In genomic region chr3:14429689-14430452, GRCh38 we compare ENCODE assay signal across 10 cellular contexts. TPM values are rescaled to one million over a fixed set of nuclear protein-coding genes. Genes with fewer than 3 reads are reported as not detected.
A peak's percentile ranks its signal among the peaks of the same experiment; 100 is the strongest.
DNase-seq lines count a peak whose midpoint lies in the region; ATAC-seq and TF ChIP-seq lines count a peak whose summit lies in the region.
"Had no signal": no experiment of that assay in that cellular context is flagged by ENCODE, and none has a peak within 500 bp of the region (broad histone marks: within the 10 kb centered on the region; RNA-seq: fewer than 3 reads in every experiment).

No MANE protein-coding gene starts in this region.

- H3K27ac Mint-ChIP-seq in activated T-cell treated with anti-CD3 and anti-CD28 coated beads, Interleukin-2, amount 50 U/mL, for 72 hours: peak overlapping the region; percentile 33
- H3K27ac Mint-ChIP-seq in T-cell: peak overlapping the region; percentile 99
- H3K27ac Mint-ChIP-seq in endodermal cell: peak overlapping the region; percentile 13
- peak overlapping the region; percentile 91 for H3K27ac Mint-ChIP-seq in stimulated activated naive B cell treated with anti-CD40 and anti-IgM and Interleukin-4, amounts not matched to agents 10 μg/mL and 1 μg/mL and 100 μg/mL, for 72 hours
- no peak overlapping the region; the same call in 1 of the 2 replicates for H3K27ac Mint-ChIP-seq in GM23338

- no peak overlapping the region for H3K9ac ChIP-seq in endodermal cell (ENCODE audit: extremely low read depth, low read length, poor library complexity, severe bottlenecking)

- CTCF ChIA-PET in T-cell (lab: Charles Lee): interaction anchor here in 1 of 2 donors (2.9 kb wide), 1 partner anchor 28 kb away, joined by 19 read pairs; the partner anchor contains the start of gene SLC6A6

- no peaks in the 10 kb centered on the region for H3K27me3 Mint-ChIP-seq in activated T-cell treated with anti-CD3 and anti-CD28 coated beads, Interleukin-2, amount 50 U/mL, for 72 hours (ENCODE audit: low read depth)
- no peaks in the 10 kb centered on the region for H3K27me3 Mint-ChIP-seq in T-cell
- no peaks in the 10 kb centered on the region for H3K27me3 Mint-ChIP-seq in endodermal cell (ENCODE audit: insufficient read depth)
- no peaks in the 10 kb centered on the region for H3K27me3 Mint-ChIP-seq in stimulated activated naive B cell treated with anti-CD40 and anti-IgM and Interleukin-4, amounts not matched to agents 10 μg/mL and 1 μg/mL and 100 μg/mL, for 72 hours
- H3K27me3 Mint-ChIP-seq in GM23338 (ENCODE audit: insufficient read depth, low read depth, poor library complexity): peaks cover 6% of the 10 kb centered on the region

- DNase-seq in activated T-cell treated with anti-CD3 and anti-CD28 coated beads, Interleukin-2, amount 50 U/mL, for 72 hours: no peak
- DNase-seq in activated T-cell treated with anti-CD3 and anti-CD28 coated beads for 4 hours (no peak), T-cell (no peak), endodermal cell (no peak), NCI-H2227 treated with DMSO at 0.1 percent for 48 hours (lab: John Stamatoyannopoulos, UW) (no peak), GM23338 (ENCODE audit: low spot score) (no peak)
- no peak for DNase-seq in stimulated activated naive B cell treated with anti-CD40 and anti-IgM and Interleukin-4, amounts not matched to agents 10 μg/mL and 1 μg/mL and 100 μg/mL, for 72 hours
- DNase-seq: NCI-H146 had no signal

- H3K36me3 ChIP-seq in endodermal cell (ENCODE audit: control insufficient read depth, insufficient read depth, low read length) (no peaks in the 10 kb centered on the region), GM23338 (ENCODE audit: insufficient read depth) (no peaks in the 10 kb centered on the region)

- H4K20me1 ChIP-seq in GM23338 (replicated peaks; ENCODE audit: insufficient read depth): peaks cover 27% of the 10 kb centered on the region

- H3K4me3 ChIP-seq in endodermal cell (ENCODE audit: low read length): no peak overlapping the region
- no peak overlapping the region for H3K4me3 ChIP-seq in GM23338
- H3K4me3 ChIP-seq: SK-N-MC had no signal

- TF ChIP-seq CTCF in endodermal cell (conservative IDR thresholded peaks at IDR 0.05): no peak
- no peak for TF ChIP-seq CTCF in GM23338 (conservative IDR thresholded peaks at IDR 0.05; ENCODE audit: low read depth in 2 of 2)

- H3K9me2 ChIP-seq in GM23338 (ENCODE audit: insufficient read depth): no peaks in the 10 kb centered on the region

- H3K27ac ChIP-seq in endodermal cell (ENCODE audit: low read depth, low read length) (no peak overlapping the region), GM23338 (ENCODE audit: low read depth) (no peak overlapping the region)
- H3K27ac ChIP-seq: SK-N-MC had no signal

- H3K9me3 ChIP-seq in endodermal cell (ENCODE audit: control insufficient read depth, low read length): no peaks in the 10 kb centered on the region

- peak overlapping the region; percentile 9 to 20 for H3K4me3 Mint-ChIP-seq in activated T-cell treated with anti-CD3 and anti-CD28 coated beads, Interleukin-2, amount 50 U/mL, for 72 hours
- peak overlapping the region in 1 of 3 donors; percentile 22 for H3K4me3 Mint-ChIP-seq in T-cell
- no peak overlapping the region for H3K4me3 Mint-ChIP-seq in endodermal cell
- H3K4me3 Mint-ChIP-seq in stimulated activated naive B cell treated with anti-CD40 and anti-IgM and Interleukin-4, amounts not matched to agents 10 μg/mL and 1 μg/mL and 100 μg/mL, for 72 hours: peak overlapping the region in 1 of 2 donors; percentile 44
- H3K4me3 Mint-ChIP-seq in GM23338: no peak overlapping the region

- no peaks in the 10 kb centered on the region for H3K36me3 Mint-ChIP-seq in activated T-cell treated with anti-CD3 and anti-CD28 coated beads, Interleukin-2, amount 50 U/mL, for 72 hours (ENCODE audit: insufficient read depth in 2 of 2)
- no peaks in the 10 kb centered on the region for H3K36me3 Mint-ChIP-seq in T-cell
- no peaks in the 10 kb centered on the region for H3K36me3 Mint-ChIP-seq in endodermal cell (ENCODE audit: low read depth)
- H3K36me3 Mint-ChIP-seq in stimulated activated naive B cell treated with anti-CD40 and anti-IgM and Interleukin-4, amounts not matched to agents 10 μg/mL and 1 μg/mL and 100 μg/mL, for 72 hours: peaks cover 8 to 25% of the 10 kb centered on the region in 2 donors
- no peaks in the 10 kb centered on the region for H3K36me3 Mint-ChIP-seq in GM23338 (ENCODE audit: low read depth)

- H3K79me2 ChIP-seq in GM23338 (replicated peaks; ENCODE audit: insufficient read depth): peaks cover 71% of the 10 kb centered on the region

- H3F3A ChIP-seq in GM23338 (replicated peaks; ENCODE audit: low read depth): no peaks in the 10 kb centered on the region

- H2AFZ ChIP-seq in GM23338: no peak overlapping the region

- no peak for ATAC-seq in activated T-cell treated with anti-CD3 and anti-CD28 coated beads, Interleukin-2, amount 50 U/mL, for 72 hours (replicated peaks in 1 of 2)
- ATAC-seq in T-cell (replicated peaks in 1 of 4): no peak
- no peak for ATAC-seq in stimulated activated naive B cell treated with anti-CD40 and anti-IgM and Interleukin-4, amounts not matched to agents 10 μg/mL and 1 μg/mL and 100 μg/mL, for 72 hours (replicated peaks)
- ATAC-seq in GM19395 (IDR thresholded peaks at IDR 0.05; ENCODE audit: unreplicated experiment): no peak
- ATAC-seq in GM23338: no peak

- POLR2A ChIA-PET in T-cell (lab: Charles Lee): interaction anchor here in 1 of 2 donors (0.6 kb wide), 1 partner anchor 27 kb away, joined by 3 read pairs; the partner anchor contains the start of gene SLC6A6

- H3K4me1 ChIP-seq in endodermal cell (ENCODE audit: control insufficient read depth, insufficient read depth, low read length) (peaks cover 7% of the 10 kb centered on the region), GM23338 (ENCODE audit: insufficient read depth) (peaks cover 23% of the 10 kb centered on the region)

- H3K27me3 ChIP-seq in endodermal cell (ENCODE audit: control insufficient read depth, insufficient read depth, low read length, poor library complexity, severe bottlenecking): no peaks in the 10 kb centered on the region
- no peaks in the 10 kb centered on the region for H3K27me3 ChIP-seq in GM23338 (ENCODE audit: insufficient read depth)

- 90 to 100% methylated on average over 5 to 8 of the region's 8 CpGs for WGBS in endodermal cell (ENCODE audit: insufficient coverage in 1 of 2, insufficient read length in 1 of 2), 2 experiments

- H3K4me2 ChIP-seq in GM23338: no peak overlapping the region

- H3K4me1 Mint-ChIP-seq in activated T-cell treated with anti-CD3 and anti-CD28 coated beads, Interleukin-2, amount 50 U/mL, for 72 hours (ENCODE audit: low read depth): peaks cover 98% of the 10 kb centered on the region
- H3K4me1 Mint-ChIP-seq in T-cell (peaks cover 87 to 99% (median 99%) of the 10 kb centered on the region in 3 donors), endodermal cell (peaks cover 24% of the 10 kb centered on the region), GM23338 (peaks cover 50% of the 10 kb centered on the region)
- peaks cover 81 to 98% of the 10 kb centered on the region in 2 donors for H3K4me1 Mint-ChIP-seq in stimulated activated naive B cell treated with anti-CD40 and anti-IgM and Interleukin-4, amounts not matched to agents 10 μg/mL and 1 μg/mL and 100 μg/mL, for 72 hours

- H3K9me3 Mint-ChIP-seq in activated T-cell treated with anti-CD3 and anti-CD28 coated beads, Interleukin-2, amount 50 U/mL, for 72 hours: no peaks in the 10 kb centered on the region
- H3K9me3 Mint-ChIP-seq in T-cell: no peaks in the 10 kb centered on the region
- no peaks in the 10 kb centered on the region for H3K9me3 Mint-ChIP-seq in endodermal cell
- no peaks in the 10 kb centered on the region for H3K9me3 Mint-ChIP-seq in stimulated activated naive B cell treated with anti-CD40 and anti-IgM and Interleukin-4, amounts not matched to agents 10 μg/mL and 1 μg/mL and 100 μg/mL, for 72 hours
- no peaks in the 10 kb centered on the region; the same call in 2 of the 3 replicates for H3K9me3 Mint-ChIP-seq in GM23338

TF ChIP-seq in GM23338, 12 proteins besides CTCF, POLR2A, EP300 and RAD21 (continues in another document):
- TF ChIP-seq NANOG (IDR thresholded peaks at IDR 0.05; ENCODE audit: borderline replicate concordance): no peak
- TF ChIP-seq JUNB (IDR thresholded peaks at IDR 0.05; ENCODE audit: unreplicated experiment): no peak
- TF ChIP-seq ZNF331 (CRISPR knock-in tag; IDR thresholded peaks at IDR 0.05; ENCODE audit: low read depth): no peak
- TF ChIP-seq POLR2AphosphoS5 (IDR thresholded peaks at IDR 0.05; ENCODE audit: low read depth): no peak
- no peak for TF ChIP-seq ETS1 (IDR thresholded peaks at IDR 0.05)
- no peak for TF ChIP-seq EZH2 (IDR thresholded peaks at IDR 0.05; ENCODE audit: low read depth, unreplicated experiment)

RNA-seq across cellular contexts. Expression of gene SLC6A6, which starts 27.5 kb away (rescaled TPM):
- total RNA-seq in activated T-cell treated with anti-CD3 and anti-CD28 coated beads, Interleukin-2, amount 50 U/mL, for 72 hours: 10 to 100 TPM; 35.4 to 39.2 TPM
- total RNA-seq in T-cell (10 to 100 TPM; 49.3 to 72.5 (median 63.6) TPM), endodermal cell (10 to 100 TPM; 43.1 to 56.5 TPM)
- 25.6 TPM for polyA plus RNA-seq in endodermal cell (2013, experiment 1 of 2)
- 24.6 TPM for polyA plus RNA-seq in endodermal cell (2013, experiment 2 of 2)
- total RNA-seq in GM23338 (2014; rRNA removed; shearing (Covaris generic)): 142 and 150 TPM in 2 replicates
- 27.5 and 31.6 TPM in 2 replicates for polyA plus RNA-seq in GM23338 (2016; fragmentation: Nextera tagmentation; extraction: Ambion mirVana)

Comparison
In these comparisons a context has a peak if more than half of its experiments do, and no peak if none do; other contexts are left out.
1. H3K4me3 Mint-ChIP-seq: peak in activated T-cell treated with anti-CD3 and anti-CD28 coated beads, Interleukin-2, amount 50 U/mL, for 72 hours (2 of 2); none in endodermal cell (single experiment) and GM23338 (single experiment).